4 cellular contexts compared by ENCODE assay signal in the genomic region with DNA sequence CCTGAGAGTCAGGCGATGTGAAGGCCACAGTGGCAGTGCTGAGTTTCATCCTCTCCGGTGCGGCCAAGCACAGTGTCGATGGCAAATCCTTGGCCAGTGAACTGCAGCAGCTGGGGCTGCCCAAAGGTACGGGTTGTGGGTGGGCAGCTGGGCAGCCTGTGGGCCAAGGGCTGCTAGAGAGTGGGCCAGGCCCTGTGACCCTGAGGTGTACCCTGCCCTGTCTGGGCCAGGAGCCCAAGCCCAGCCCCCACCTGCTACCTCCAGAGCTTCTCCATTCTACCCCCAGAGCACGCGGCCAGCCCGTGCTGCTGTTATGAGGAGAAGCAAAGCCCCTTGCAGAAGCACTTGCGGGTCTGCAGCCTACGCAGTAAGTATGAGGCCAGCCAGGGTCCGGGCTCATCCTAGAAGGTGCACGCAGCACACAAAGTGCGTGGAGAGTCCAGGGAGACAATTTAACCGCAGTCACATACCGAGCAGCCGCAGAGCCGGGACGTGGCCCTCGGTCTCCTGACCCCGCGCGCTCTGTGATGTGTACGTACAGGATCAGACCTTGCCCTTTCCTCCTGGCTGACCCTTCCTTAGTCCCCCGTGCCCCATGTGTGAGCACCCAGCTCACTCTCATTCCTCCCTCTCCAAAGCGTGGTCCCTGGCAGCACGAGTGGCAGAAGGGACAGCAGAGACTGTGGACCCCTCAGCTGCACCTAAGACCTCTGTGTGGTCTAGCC. TPM values are rescaled to one million over a fixed set of nuclear protein-coding genes. Genes with fewer than 3 reads are reported as not detected.
"Had no signal": no experiment of that assay in that cellular context is flagged by ENCODE, and none has a peak within 500 bp of the region (broad histone marks: within the 10 kb centered on the region; RNA-seq: fewer than 3 reads in every experiment).

No MANE protein-coding gene starts in this region.

RNA-seq across cellular contexts. Expression of gene GOLGA6B, which starts 14.6 kb away (rescaled TPM):
- total RNA-seq: LHCN-M2, M059J, MCF 10A, NCI-H460 had no signal

RNA-seq across cellular contexts. Expression of gene HIGD2B, which starts 46.1 kb away (rescaled TPM):
- total RNA-seq: LHCN-M2, M059J, MCF 10A, NCI-H460 had no signal
